Comparison of ENCODE assay signal across 22 cellular contexts in genomic region chr11:2668876-2669275, GRCh38.
"Had no signal": no experiment of that assay in that cellular context is flagged by ENCODE, and none has a peak within 500 bp of the region (broad histone marks: within the 10 kb centered on the region; RNA-seq: fewer than 3 reads in every experiment).

No MANE protein-coding gene starts in this region.

- H3K4me3 Mint-ChIP-seq: activated naive CD8-positive, alpha-beta T cell treated with anti-CD3 and anti-CD28 coated beads for 36 hours; activated T-cell treated with anti-CD3 and anti-CD28 coated beads, Interleukin-2, amount 50 U/mL, for 4 hours; natural killer cell treated with Interleukin-12 subunit alpha and Interleukin-12 subunit beta and Interleukin-15 and Interleukin-18, amount 100 ng/mL, for 72 hours; stimulated activated memory B cell treated with anti-CD40 and anti-IgM and Interleukin-4, amounts not matched to agents 10 μg/mL and 1 μg/mL and 100 μg/mL, for 72 hours; T-cell; T-helper 2 cell treated with Interferon-gamma antibody and Interleukin-4, amounts not matched to agents 5 μg/mL and 100 μg/mL, for 36 hours had no signal

- DNase-seq: activated CD4-positive, alpha-beta T cell treated with anti-CD3 and anti-CD28 coated beads for 1 hour; activated CD4-positive, alpha-beta T cell treated with anti-CD3 and anti-CD28 coated beads, Interleukin-2, amount 50 U/mL, for 1 hour; activated CD8-positive, alpha-beta memory T cell treated with anti-CD3 and anti-CD28 coated beads for 24 hours; activated CD8-positive, alpha-beta memory T cell treated with anti-CD3 and anti-CD28 coated beads, Interleukin-2, amount 50 U/mL, for 48 hours; activated naive CD4-positive, alpha-beta T cell treated with Interleukin-2 at 50 U/mL for 16 hours; activated naive CD8-positive, alpha-beta T cell treated with anti-CD3 and anti-CD28 coated beads for 36 hours; activated T-cell treated with anti-CD3 and anti-CD28 coated beads, Interleukin-2, amount 50 U/mL, for 4 hours; cortex of kidney; left lung; mammary epithelial cell; midbrain; right cardiac atrium; T-cell; upper lobe of left lung had no signal

- H3K9me3 Mint-ChIP-seq: activated naive CD8-positive, alpha-beta T cell treated with anti-CD3 and anti-CD28 coated beads for 36 hours; activated T-cell treated with anti-CD3 and anti-CD28 coated beads, Interleukin-2, amount 50 U/mL, for 4 hours; natural killer cell treated with Interleukin-12 subunit alpha and Interleukin-12 subunit beta and Interleukin-15 and Interleukin-18, amount 100 ng/mL, for 72 hours; stimulated activated memory B cell treated with anti-CD40 and anti-IgM and Interleukin-4, amounts not matched to agents 10 μg/mL and 1 μg/mL and 100 μg/mL, for 72 hours; T-cell; T-helper 2 cell treated with Interferon-gamma antibody and Interleukin-4, amounts not matched to agents 5 μg/mL and 100 μg/mL, for 36 hours had no signal

- H3K4me3 ChIP-seq: breast epithelium, left lung, prostate gland, thoracic aorta, upper lobe of left lung had no signal

- H3K4me1 ChIP-seq: left lung, prostate gland, upper lobe of left lung had no signal

- H3K4me1 Mint-ChIP-seq: activated naive CD8-positive, alpha-beta T cell treated with anti-CD3 and anti-CD28 coated beads for 36 hours; T-cell had no signal

- H3K9me3 ChIP-seq: left lung, prostate gland, thoracic aorta, upper lobe of left lung had no signal

- H3K27ac ChIP-seq: breast epithelium, left lung, prostate gland, thoracic aorta, upper lobe of left lung, VCaP had no signal

- H3K36me3 ChIP-seq: breast epithelium, prostate gland, thoracic aorta, upper lobe of left lung had no signal

- ATAC-seq: activated T-cell treated with anti-CD3 and anti-CD28 coated beads, Interleukin-2, amount 50 U/mL, for 4 hours; left lung; natural killer cell treated with Interleukin-12 subunit alpha and Interleukin-12 subunit beta and Interleukin-15 and Interleukin-18, amount 100 ng/mL, for 72 hours; right cardiac atrium; SK-N-SH treated with all-trans-retinoic acid at 6 μM for 48 hours; stimulated activated memory B cell treated with anti-CD40 and anti-IgM and Interleukin-4, amounts not matched to agents 10 μg/mL and 1 μg/mL and 100 μg/mL, for 72 hours; T-cell had no signal

- H3K27me3 Mint-ChIP-seq: activated naive CD8-positive, alpha-beta T cell treated with anti-CD3 and anti-CD28 coated beads for 36 hours; natural killer cell treated with Interleukin-12 subunit alpha and Interleukin-12 subunit beta and Interleukin-15 and Interleukin-18, amount 100 ng/mL, for 72 hours; stimulated activated memory B cell treated with anti-CD40 and anti-IgM and Interleukin-4, amounts not matched to agents 10 μg/mL and 1 μg/mL and 100 μg/mL, for 72 hours; T-cell had no signal

- H3K36me3 Mint-ChIP-seq: activated naive CD8-positive, alpha-beta T cell treated with anti-CD3 and anti-CD28 coated beads for 36 hours; natural killer cell treated with Interleukin-12 subunit alpha and Interleukin-12 subunit beta and Interleukin-15 and Interleukin-18, amount 100 ng/mL, for 72 hours had no signal

- H3K27me3 ChIP-seq: breast epithelium, left lung, upper lobe of left lung had no signal

- H3K27ac Mint-ChIP-seq: activated naive CD8-positive, alpha-beta T cell treated with anti-CD3 and anti-CD28 coated beads for 36 hours; natural killer cell treated with Interleukin-12 subunit alpha and Interleukin-12 subunit beta and Interleukin-15 and Interleukin-18, amount 100 ng/mL, for 72 hours; stimulated activated memory B cell treated with anti-CD40 and anti-IgM and Interleukin-4, amounts not matched to agents 10 μg/mL and 1 μg/mL and 100 μg/mL, for 72 hours; T-cell; T-helper 2 cell treated with Interferon-gamma antibody and Interleukin-4, amounts not matched to agents 5 μg/mL and 100 μg/mL, for 36 hours had no signal
